In genomic region chr2:167823066-167823465, GRCh38 we compare ENCODE assay signal across 20 cellular contexts.
DNase-seq lines count a peak whose midpoint lies in the region; ATAC-seq, FAIRE-seq and TF ChIP-seq lines count a peak whose summit lies in the region.
"Had no signal": no experiment of that assay in that cellular context is flagged by ENCODE, and none has a peak within 500 bp of the region (broad histone marks: within the 10 kb centered on the region; RNA-seq: fewer than 3 reads in every experiment).

No MANE protein-coding gene starts in this region.

- no peaks in the 10 kb centered on the region for H3K4me1 ChIP-seq in K562 (replicated peaks in 1 of 2; ENCODE audit: control insufficient read depth in 2 of 2, insufficient read depth in 2 of 2, low read length in 2 of 2)
- H3K4me1 ChIP-seq: A549; BLaER1 treated with 17β-estradiol and CSF1 and Interleukin-3, amounts not matched to agents 10 nM and 100 nM; Caco-2 had no signal

- in situ Hi-C loops in K562 (cut with MboI), result no loop called here

- CTCF ChIA-PET in K562 (lab: Yijun Ruan, JAX; ENCODE audit: low intra/inter-chr PET ratio), result no interaction called here

- no peak for ATAC-seq in K562
- ATAC-seq: A549; CD8-positive, alpha-beta T cell had no signal

- no peak overlapping the region for H3K27ac ChIP-seq in K562 (ENCODE audit: extremely low read depth, low read depth, low read length)
- H3K27ac ChIP-seq: 22Rv1; A549; BLaER1 treated with 17β-estradiol and CSF1 and Interleukin-3, amounts not matched to agents 10 nM and 100 nM; C4-2B had no signal

- H3K9ac ChIP-seq in K562 (ENCODE audit: insufficient read depth in 1 of 2, low read depth in 2 of 2, low read length in 2 of 2), result no peak overlapping the region
- H3K9ac ChIP-seq: BLaER1 treated with 17β-estradiol and CSF1 and Interleukin-3, amounts not matched to agents 10 nM and 100 nM had no signal

- intact Hi-C loops in K562 (cut with micrococcal nuclease), result no loop called here

- no peak for FAIRE-seq in K562 (lab: Jason Lieb, UNC)
- FAIRE-seq: A549, D721Med, G401.6, GM12891, GM19239 had no signal

- H2AFZ ChIP-seq in K562 (ENCODE audit: low read depth, low read length), result no peak overlapping the region

- no peak for TF ChIP-seq RAD21 in K562 (CRISPR knock-in tag; conservative IDR thresholded peaks at IDR 0.05 in 1 of 2, IDR thresholded peaks at IDR 0.05 in 1 of 2)

- no peaks in the 10 kb centered on the region for H3K9me3 ChIP-seq in K562 (replicated peaks; ENCODE audit: control insufficient read depth, insufficient read depth, low read depth, low read length)
- H3K9me3 ChIP-seq: A549; BLaER1 treated with 17β-estradiol and CSF1 and Interleukin-3, amounts not matched to agents 10 nM and 100 nM; Caco-2 had no signal

- H3K4me2 ChIP-seq in K562 (ENCODE audit: insufficient read depth, low read length), result no peak overlapping the region
- H3K4me2 ChIP-seq: A549; BLaER1 treated with 17β-estradiol and CSF1 and Interleukin-3, amounts not matched to agents 10 nM and 100 nM had no signal

- no peak for TF ChIP-seq POLR2A in K562 (conservative IDR thresholded peaks at IDR 0.05)

- DNase-seq in NCI-H2171 treated with DMSO at 0.1 percent for 48 hours (lab: John Stamatoyannopoulos, UW), result peak; percentile 22
- DNase-seq in NCI-H2171 (lab: John Stamatoyannopoulos, UW), result no peak
- DNase-seq in NCI-H524 (lab: John Stamatoyannopoulos, UW), result peak; percentile 6 to 32
- DNase-seq in K562 (ENCODE audit: extremely low read depth in 1 of 4, low spot score in 3 of 4), result no peak
- no peak for DNase-seq in central memory CD4-positive, alpha-beta T cell
- no peak for DNase-seq in activated T-cell treated with anti-CD3 and anti-CD28 coated beads for 4 hours
- DNase-seq: AML-193; Caco-2; Calu3; CD4-positive, alpha-beta T cell; CD8-positive, alpha-beta T cell; GF-D8 had no signal

- POLR2A ChIA-PET in K562 (lab: Yijun Ruan, JAX), result interaction anchor here (0.6 to 1.5 kb wide), 2 partner anchors 10 to 932 kb away, joined by 3 to 5 read pairs; no protein-coding TSS in a partner anchor

- H3K36me3 ChIP-seq in K562 (ENCODE audit: control insufficient read depth, insufficient read depth, low read length), result peaks cover 78% of the 10 kb centered on the region; the same call in 2 of the 3 replicates
- H3K36me3 ChIP-seq: BLaER1 treated with 17β-estradiol and CSF1 and Interleukin-3, amounts not matched to agents 10 nM and 100 nM had no signal

- H3K79me2 ChIP-seq in K562 (ENCODE audit: control insufficient read depth, insufficient read depth, low read length), result no peaks in the 10 kb centered on the region

- no peaks in the 10 kb centered on the region for H3K27me3 ChIP-seq in K562 (ENCODE audit: control insufficient read depth in 2 of 2, insufficient read depth in 2 of 2, low read length in 2 of 2)
- H3K27me3 ChIP-seq: BLaER1 treated with 17β-estradiol and CSF1 and Interleukin-3, amounts not matched to agents 10 nM and 100 nM had no signal

- TF ChIP-seq CTCF in K562 (IDR thresholded peaks at IDR 0.05 in 2 of 3, conservative IDR thresholded peaks at IDR 0.05 in 1 of 3; ENCODE audit: insufficient read depth in 2 of 3, low read depth in 1 of 3, low read length in 3 of 3), result no peak

- 76% methylated on average over 1 of the region's 1 CpG for WGBS in K562 (ENCODE audit: insufficient coverage, low coverage, missing lambda C conversion rate)

- no peak for TF ChIP-seq EP300 in K562 (IDR thresholded peaks at IDR 0.05; ENCODE audit: low read length)

- no TSS peak for BruUV-seq in K562 (replicated peaks; lab: Mats Ljungman, UMichigan)

- no peaks in the 10 kb centered on the region for H4K20me1 ChIP-seq in K562 (replicated peaks; ENCODE audit: control insufficient read depth, insufficient read depth, low read length)
- H4K20me1 ChIP-seq: BLaER1 treated with 17β-estradiol and CSF1 and Interleukin-3, amounts not matched to agents 10 nM and 100 nM had no signal

- no peaks in the 10 kb centered on the region for H3K9me1 ChIP-seq in K562 (ENCODE audit: control insufficient read depth, insufficient read depth, low read length)

- H3K4me3 ChIP-seq in K562, result no peak overlapping the region
- H3K4me3 ChIP-seq: A549; BLaER1 treated with 17β-estradiol and CSF1 and Interleukin-3, amounts not matched to agents 10 nM and 100 nM had no signal

TF ChIP-seq in K562, 482 proteins besides CTCF, POLR2A, EP300 and RAD21:
- TF ChIP-seq ZNF12 (CRISPR knock-in tag; IDR thresholded peaks at IDR 0.05) (peak; percentile 61; the same call in 1 of the 2 replicates), SMARCA4 (IDR thresholded peaks at IDR 0.05) (no peak)

Comparison
In these comparisons a context has a peak if more than half of its experiments do, and no peak if none do; other contexts are left out.
1. DNase-seq: peak in NCI-H2171 treated with DMSO at 0.1 percent for 48 hours (single experiment) and NCI-H524 (2 of 2); none in NCI-H2171 (single experiment), K562 (0 of 4), central memory CD4-positive, alpha-beta T cell (single experiment) and activated T-cell treated with anti-CD3 and anti-CD28 coated beads for 4 hours (single experiment).